2 cellular contexts compared by ENCODE assay signal in genomic region chr19:13971868-13972267, GRCh38. TPM values are rescaled to one million over a fixed set of nuclear protein-coding genes. Genes with fewer than 3 reads are reported as not detected.
"Had no signal": no experiment of that assay in that cellular context is flagged by ENCODE, and none has a peak within 500 bp of the region (broad histone marks: within the 10 kb centered on the region; RNA-seq: fewer than 3 reads in every experiment).

No MANE protein-coding gene starts in this region.

RNA-seq across cellular contexts. Expression of gene PODNL1, which starts 33.7 kb away (rescaled TPM):
- total RNA-seq: G401, GM12878 had no signal

RNA-seq across cellular contexts. Expression of gene RLN3, which starts 56.1 kb away (rescaled TPM):
- total RNA-seq: G401, GM12878 had no signal
